In the genomic region with DNA sequence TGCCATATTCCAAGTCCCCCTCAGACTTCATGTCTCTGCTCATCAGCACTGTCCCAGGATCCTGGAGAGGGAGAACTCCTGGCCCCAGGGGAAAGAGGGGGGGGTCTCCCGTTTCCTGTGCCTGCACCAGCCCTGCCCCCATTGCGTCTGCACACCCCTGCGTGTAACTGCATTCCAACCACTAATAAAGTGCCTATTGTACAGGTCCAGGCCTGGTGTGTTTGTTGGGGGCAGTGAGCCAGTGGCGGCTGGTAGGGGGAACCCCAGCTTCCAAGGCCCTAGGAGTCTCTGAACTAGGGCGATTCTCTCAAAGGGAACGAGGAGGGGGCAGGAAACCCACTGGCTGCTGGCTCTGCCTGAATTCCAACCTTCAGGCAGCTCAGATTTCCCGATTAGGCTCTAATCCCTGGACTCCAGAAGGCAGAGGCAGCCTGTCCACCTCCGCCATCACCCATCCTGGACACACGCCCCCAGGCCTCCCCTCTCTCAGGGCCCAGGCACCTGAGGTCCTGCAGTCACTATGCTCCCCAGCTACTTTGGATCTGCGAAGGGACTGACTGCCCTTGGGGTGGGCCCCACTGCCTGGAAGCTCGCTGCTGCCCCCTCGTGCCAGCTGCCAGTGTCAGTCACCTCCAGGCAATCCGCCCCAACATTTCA, we compare ENCODE assay signal across 8 cellular contexts. TPM values are rescaled to one million over a fixed set of nuclear protein-coding genes. Genes with fewer than 3 reads are reported as not detected.
DNase-seq lines count a peak whose midpoint lies in the region; ATAC-seq and TF ChIP-seq lines count a peak whose summit lies in the region.

No MANE protein-coding gene starts in this region.

- no peaks in the 10 kb centered on the region; the same call in 1 of the 2 replicates for H3K4me1 ChIP-seq in SJSA1 (replicated peaks)
- H3K4me1 ChIP-seq in neutrophil (ENCODE audit: control insufficient read depth in 1 of 2, insufficient read depth in 1 of 2, low read depth in 1 of 2, low read length in 1 of 2) = peaks cover 15 to 23% of the 10 kb centered on the region in 2 experiments
- peaks cover 5 to 31% (median 24%) of the 10 kb centered on the region in 5 donors for H3K4me1 ChIP-seq in subcutaneous abdominal adipose tissue (ENCODE audit: control insufficient read depth in 5 of 5, insufficient read depth in 5 of 5, low read length in 5 of 5)

- H3K27me3 ChIP-seq in SJSA1 (replicated peaks) (no peaks in the 10 kb centered on the region), neutrophil (no peaks in the 10 kb centered on the region), subcutaneous abdominal adipose tissue (ENCODE audit: control insufficient read depth in 5 of 5, insufficient read depth in 4 of 5, low read length in 5 of 5) (no peaks in the 10 kb centered on the region)

- H3K36me3 ChIP-seq in SJSA1 (peaks cover 35% of the 10 kb centered on the region), neutrophil (peaks cover 52% of the 10 kb centered on the region), subcutaneous abdominal adipose tissue (ENCODE audit: control insufficient read depth in 5 of 5, insufficient read depth in 5 of 5, low read length in 5 of 5) (peaks cover 0 to 38% (median 22%) of the 10 kb centered on the region in 5 donors)

- peak; percentile 88 for TF ChIP-seq CTCF in LNCaP clone FGC (IDR thresholded peaks at IDR 0.05; ENCODE audit: control insufficient read depth, extremely low read depth, insufficient read depth)
- peak; percentile 92 for TF ChIP-seq CTCF in fibroblast of villous mesenchyme (IDR thresholded peaks at IDR 0.05; ENCODE audit: insufficient read depth, low read depth, low read length)
- peak; percentile 60 for TF ChIP-seq CTCF in neutrophil (IDR thresholded peaks at IDR 0.05)

- no peak overlapping the region for H3K4me3 ChIP-seq in LNCaP clone FGC (ENCODE audit: low read depth, low read length)
- H3K4me3 ChIP-seq in SJSA1 = no peak overlapping the region
- H3K4me3 ChIP-seq in fibroblast of villous mesenchyme (ENCODE audit: low read depth, low read length) = no peak overlapping the region
- H3K4me3 ChIP-seq in neutrophil (ENCODE audit: low read depth in 1 of 2, low read length in 1 of 2) = no peak overlapping the region
- H3K4me3 ChIP-seq in subcutaneous abdominal adipose tissue (ENCODE audit: low read depth in 1 of 5, low read length in 5 of 5) = no peak overlapping the region

- no peak overlapping the region for H3K27ac ChIP-seq in SJSA1
- peak overlapping the region; percentile 69 for H3K27ac ChIP-seq in neutrophil
- H3K27ac ChIP-seq in subcutaneous abdominal adipose tissue (ENCODE audit: low read depth, low read length) = peak overlapping the region; percentile 9

- peak overlapping the region in 2 of 5 donors; percentile 6 to 30 for H3K9ac ChIP-seq in subcutaneous abdominal adipose tissue (ENCODE audit: low read length in 5 of 5)

- DNase-seq in DMS53 treated with DMSO at 0.1 percent for 48 hours (lab: John Stamatoyannopoulos, UW; ENCODE audit: unreplicated experiment) (peak; percentile 51), LNCaP clone FGC (ENCODE audit: low read depth) (no peak), SJSA1 (ENCODE audit: low read depth in 1 of 2, low spot score in 2 of 2) (peak; percentile 71 to 84), activated gamma-delta T cell (lab: John Stamatoyannopoulos, UW) (peak; percentile 71), fibroblast of villous mesenchyme (ENCODE audit: low read depth) (peak; percentile 77)

- H3K9me3 ChIP-seq in SJSA1 (replicated peaks) (no peaks in the 10 kb centered on the region), neutrophil (no peaks in the 10 kb centered on the region), subcutaneous abdominal adipose tissue (ENCODE audit: control insufficient read depth in 5 of 5, low read length in 5 of 5) (no peaks in the 10 kb centered on the region)

- no peak for ATAC-seq in GM18511 (IDR thresholded peaks at IDR 0.05; ENCODE audit: unreplicated experiment)

RNA-seq across cellular contexts. Expression of gene ILF3, which starts 9.7 kb away (rescaled TPM):
- 123 and 210 TPM in 2 replicates for total RNA-seq in SJSA1 (2014; rRNA removed; shearing (Covaris generic))
- total RNA-seq in fibroblast of villous mesenchyme = 121 and 136 TPM in 2 replicates

RNA-seq across cellular contexts. Expression of gene SLC44A2, which starts 19.1 kb away (rescaled TPM):
- 30.1 and 86.8 TPM in 2 replicates for total RNA-seq in SJSA1 (2014; rRNA removed; shearing (Covaris generic))
- 81.8 and 88.5 TPM in 2 replicates for total RNA-seq in fibroblast of villous mesenchyme

RNA-seq across cellular contexts. Expression of gene QTRT1, which starts 56.8 kb away (rescaled TPM):
- total RNA-seq in SJSA1 (2014; rRNA removed; shearing (Covaris generic)) = 26.8 and 28.0 TPM in 2 replicates
- 20.6 and 25.5 TPM in 2 replicates for total RNA-seq in fibroblast of villous mesenchyme

RNA-seq across cellular contexts. Expression of gene AP1M2, which starts 57.4 kb away (rescaled TPM):
- total RNA-seq in SJSA1 (2014; rRNA removed; shearing (Covaris generic)) = 4.9 and 9.9 TPM in 2 replicates
- total RNA-seq in fibroblast of villous mesenchyme = 6.1 and 13.4 TPM in 2 replicates
